Comparison of ENCODE assay signal across 1 cellular context in the genomic region with DNA sequence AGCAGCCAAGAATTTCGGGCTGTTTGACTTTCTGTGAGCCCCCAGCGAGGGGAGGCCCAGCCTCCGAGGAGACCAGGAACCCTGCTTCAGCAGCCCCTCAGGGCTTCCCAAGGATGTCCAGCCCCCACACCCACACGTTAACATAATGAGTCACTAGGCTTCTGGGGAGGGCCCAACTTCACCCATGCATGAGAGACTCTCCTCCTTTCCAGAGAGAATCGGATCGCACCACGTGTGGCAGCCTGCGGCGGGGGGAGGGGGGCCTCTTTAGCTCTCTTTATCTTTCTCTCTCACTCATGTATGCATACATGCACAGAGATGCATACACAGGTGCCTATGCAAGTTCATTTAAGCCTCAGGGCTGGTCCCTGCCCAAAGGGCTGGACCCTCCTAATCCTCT.
TF ChIP-seq lines count a peak whose summit lies in the region.

No MANE protein-coding gene starts in this region.

TF ChIP-seq in K562, 482 proteins besides CTCF, POLR2A, EP300 and RAD21 (continued from another document and continues in another):
- TF ChIP-seq, protein P1, sequence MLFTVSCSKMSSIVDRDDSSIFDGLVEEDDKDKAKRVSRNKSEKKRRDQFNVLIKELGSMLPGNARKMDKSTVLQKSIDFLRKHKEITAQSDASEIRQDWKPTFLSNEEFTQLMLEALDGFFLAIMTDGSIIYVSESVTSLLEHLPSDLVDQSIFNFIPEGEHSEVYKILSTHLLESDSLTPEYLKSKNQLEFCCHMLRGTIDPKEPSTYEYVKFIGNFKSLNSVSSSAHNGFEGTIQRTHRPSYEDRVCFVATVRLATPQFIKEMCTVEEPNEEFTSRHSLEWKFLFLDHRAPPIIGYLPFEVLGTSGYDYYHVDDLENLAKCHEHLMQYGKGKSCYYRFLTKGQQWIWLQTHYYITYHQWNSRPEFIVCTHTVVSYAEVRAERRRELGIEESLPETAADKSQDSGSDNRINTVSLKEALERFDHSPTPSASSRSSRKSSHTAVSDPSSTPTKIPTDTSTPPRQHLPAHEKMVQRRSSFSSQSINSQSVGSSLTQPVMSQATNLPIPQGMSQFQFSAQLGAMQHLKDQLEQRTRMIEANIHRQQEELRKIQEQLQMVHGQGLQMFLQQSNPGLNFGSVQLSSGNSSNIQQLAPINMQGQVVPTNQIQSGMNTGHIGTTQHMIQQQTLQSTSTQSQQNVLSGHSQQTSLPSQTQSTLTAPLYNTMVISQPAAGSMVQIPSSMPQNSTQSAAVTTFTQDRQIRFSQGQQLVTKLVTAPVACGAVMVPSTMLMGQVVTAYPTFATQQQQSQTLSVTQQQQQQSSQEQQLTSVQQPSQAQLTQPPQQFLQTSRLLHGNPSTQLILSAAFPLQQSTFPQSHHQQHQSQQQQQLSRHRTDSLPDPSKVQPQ (CRISPR knock-in tag; IDR thresholded peaks at IDR 0.05; ENCODE audit: borderline replicate concordance): no peak
- TF ChIP-seq YBX1 (IDR thresholded peaks at IDR 0.05) (no peak), ZNF778 (CRISPR knock-in tag; IDR thresholded peaks at IDR 0.05) (no peak), ILF3 (IDR thresholded peaks at IDR 0.05; ENCODE audit: borderline replicate concordance) (no peak), NR2F6 (CRISPR knock-in tag; IDR thresholded peaks at IDR 0.05) (no peak), HCFC1 (IDR thresholded peaks at IDR 0.05; ENCODE audit: low read depth, low read length) (no peak), XRCC5 (IDR thresholded peaks at IDR 0.05; ENCODE audit: low read depth, low read length) (no peak), ZFP36 (IDR thresholded peaks at IDR 0.05; ENCODE audit: low read depth, low read length, partially characterized antibody) (no peak), ZNF436 (CRISPR knock-in tag; IDR thresholded peaks at IDR 0.05) (no peak), ZC3H8 (IDR thresholded peaks at IDR 0.05) (no peak), ZNF668 (CRISPR knock-in tag; IDR thresholded peaks at IDR 0.05) (no peak), ATF2 (CRISPR knock-in tag; IDR thresholded peaks at IDR 0.05) (no peak), TCF3 (CRISPR knock-in tag; IDR thresholded peaks at IDR 0.05) (peak; percentile 45), ZNF217 (CRISPR knock-in tag; IDR thresholded peaks at IDR 0.05) (no peak), ETS1 (conservative IDR thresholded peaks at IDR 0.05; ENCODE audit: control insufficient read depth, low read depth, low read length) (no peak), HDGF (IDR thresholded peaks at IDR 0.05) (no peak), HNRNPK (IDR thresholded peaks at IDR 0.05; ENCODE audit: low read depth, low read length, poor library complexity, severe bottlenecking) (no peak), SREBF2 (CRISPR knock-in tag; IDR thresholded peaks at IDR 0.05) (no peak), NFATC3 (IDR thresholded peaks at IDR 0.05) (no peak), MAFG (tag; conservative IDR thresholded peaks at IDR 0.05) (no peak), ZNF23 (CRISPR knock-in tag; IDR thresholded peaks at IDR 0.05) (no peak), RBM34 (IDR thresholded peaks at IDR 0.05; ENCODE audit: borderline replicate concordance, insufficient read depth, low read length) (no peak), RUNX1 (IDR thresholded peaks at IDR 0.05; ENCODE audit: low read depth) (no peak), PTBP1 (IDR thresholded peaks at IDR 0.05; ENCODE audit: low read depth, low read length) (no peak), RBM25 (IDR thresholded peaks at IDR 0.05; ENCODE audit: low read depth, low read length, severe bottlenecking) (no peak), TEAD1 (CRISPR knock-in tag; IDR thresholded peaks at IDR 0.05) (no peak), MLLT1 (IDR thresholded peaks at IDR 0.05) (no peak), ZNF586 (CRISPR knock-in tag; conservative IDR thresholded peaks at IDR 0.05) (no peak), CHD4 (IDR thresholded peaks at IDR 0.05; ENCODE audit: insufficient read depth, insufficient replicate concordance, low read depth, low read length, poor library complexity, severe bottlenecking) (no peak), ZBTB7A (IDR thresholded peaks at IDR 0.05; ENCODE audit: borderline replicate concordance, control insufficient read depth, low read depth, low read length) (peak; percentile 81; the same call in 1 of the 2 replicates), ARNT (IDR thresholded peaks at IDR 0.05) (no peak), BCL6 (CRISPR knock-in tag; IDR thresholded peaks at IDR 0.05) (no peak), ZNF134 (CRISPR knock-in tag; conservative IDR thresholded peaks at IDR 0.05) (no peak), TAF7 (tag; IDR thresholded peaks at IDR 0.05) (no peak), MTA3 (IDR thresholded peaks at IDR 0.05; ENCODE audit: borderline replicate concordance) (no peak), ZNF695 (CRISPR knock-in tag; IDR thresholded peaks at IDR 0.05) (no peak), FOXJ3 (CRISPR knock-in tag; IDR thresholded peaks at IDR 0.05) (no peak), THAP12 (CRISPR knock-in tag; IDR thresholded peaks at IDR 0.05) (no peak), GATAD2B (IDR thresholded peaks at IDR 0.05; ENCODE audit: borderline replicate concordance) (no peak)
- TF ChIP-seq, protein P2, sequence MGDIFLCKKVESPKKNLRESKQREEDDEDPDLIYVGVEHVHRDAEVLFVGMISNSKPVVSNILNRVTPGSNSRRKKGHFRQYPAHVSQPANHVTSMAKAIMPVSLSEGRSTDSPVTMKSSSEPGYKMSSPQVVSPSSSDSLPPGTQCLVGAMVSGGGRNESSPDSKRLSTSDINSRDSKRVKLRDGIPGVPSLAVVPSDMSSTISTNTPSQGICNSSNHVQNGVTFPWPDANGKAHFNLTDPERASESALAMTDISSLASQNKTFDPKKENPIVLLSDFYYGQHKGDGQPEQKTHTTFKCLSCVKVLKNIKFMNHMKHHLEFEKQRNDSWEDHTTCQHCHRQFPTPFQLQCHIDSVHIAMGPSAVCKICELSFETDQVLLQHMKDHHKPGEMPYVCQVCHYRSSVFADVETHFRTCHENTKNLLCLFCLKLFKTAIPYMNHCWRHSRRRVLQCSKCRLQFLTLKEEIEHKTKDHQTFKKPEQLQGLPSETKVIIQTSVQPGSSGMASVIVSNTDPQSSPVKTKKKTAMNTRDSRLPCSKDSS (IDR thresholded peaks at IDR 0.05; ENCODE audit: low read depth, partially characterized antibody): no peak
- TF ChIP-seq, protein P3, sequence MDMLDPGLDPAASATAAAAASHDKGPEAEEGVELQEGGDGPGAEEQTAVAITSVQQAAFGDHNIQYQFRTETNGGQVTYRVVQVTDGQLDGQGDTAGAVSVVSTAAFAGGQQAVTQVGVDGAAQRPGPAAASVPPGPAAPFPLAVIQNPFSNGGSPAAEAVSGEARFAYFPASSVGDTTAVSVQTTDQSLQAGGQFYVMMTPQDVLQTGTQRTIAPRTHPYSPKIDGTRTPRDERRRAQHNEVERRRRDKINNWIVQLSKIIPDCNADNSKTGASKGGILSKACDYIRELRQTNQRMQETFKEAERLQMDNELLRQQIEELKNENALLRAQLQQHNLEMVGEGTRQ (CRISPR knock-in tag; IDR thresholded peaks at IDR 0.05): peak; percentile 67
- TF ChIP-seq, protein P4, sequence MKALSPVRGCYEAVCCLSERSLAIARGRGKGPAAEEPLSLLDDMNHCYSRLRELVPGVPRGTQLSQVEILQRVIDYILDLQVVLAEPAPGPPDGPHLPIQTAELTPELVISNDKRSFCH (CRISPR knock-in tag; IDR thresholded peaks at IDR 0.05): no peak
- TF ChIP-seq, protein P4 (tag; IDR thresholded peaks at IDR 0.05): no peak
- TF ChIP-seq, protein P5, sequence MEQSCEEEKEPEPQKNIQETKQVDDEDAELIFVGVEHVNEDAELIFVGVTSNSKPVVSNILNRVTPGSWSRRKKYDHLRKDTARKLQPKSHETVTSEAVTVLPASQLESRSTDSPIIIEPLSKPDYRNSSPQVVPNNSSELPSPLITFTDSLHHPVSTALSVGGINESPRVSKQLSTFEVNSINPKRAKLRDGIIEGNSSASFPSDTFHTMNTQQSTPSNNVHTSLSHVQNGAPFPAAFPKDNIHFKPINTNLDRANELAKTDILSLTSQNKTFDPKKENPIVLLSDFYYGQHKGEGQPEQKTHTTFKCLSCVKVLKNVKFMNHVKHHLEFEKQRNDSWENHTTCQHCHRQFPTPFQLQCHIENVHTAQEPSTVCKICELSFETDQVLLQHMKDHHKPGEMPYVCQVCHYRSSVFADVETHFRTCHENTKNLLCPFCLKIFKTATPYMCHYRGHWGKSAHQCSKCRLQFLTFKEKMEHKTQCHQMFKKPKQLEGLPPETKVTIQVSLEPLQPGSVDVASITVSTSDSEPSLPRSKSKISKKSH (CRISPR knock-in tag; IDR thresholded peaks at IDR 0.05): no peak
- TF ChIP-seq, protein P6, sequence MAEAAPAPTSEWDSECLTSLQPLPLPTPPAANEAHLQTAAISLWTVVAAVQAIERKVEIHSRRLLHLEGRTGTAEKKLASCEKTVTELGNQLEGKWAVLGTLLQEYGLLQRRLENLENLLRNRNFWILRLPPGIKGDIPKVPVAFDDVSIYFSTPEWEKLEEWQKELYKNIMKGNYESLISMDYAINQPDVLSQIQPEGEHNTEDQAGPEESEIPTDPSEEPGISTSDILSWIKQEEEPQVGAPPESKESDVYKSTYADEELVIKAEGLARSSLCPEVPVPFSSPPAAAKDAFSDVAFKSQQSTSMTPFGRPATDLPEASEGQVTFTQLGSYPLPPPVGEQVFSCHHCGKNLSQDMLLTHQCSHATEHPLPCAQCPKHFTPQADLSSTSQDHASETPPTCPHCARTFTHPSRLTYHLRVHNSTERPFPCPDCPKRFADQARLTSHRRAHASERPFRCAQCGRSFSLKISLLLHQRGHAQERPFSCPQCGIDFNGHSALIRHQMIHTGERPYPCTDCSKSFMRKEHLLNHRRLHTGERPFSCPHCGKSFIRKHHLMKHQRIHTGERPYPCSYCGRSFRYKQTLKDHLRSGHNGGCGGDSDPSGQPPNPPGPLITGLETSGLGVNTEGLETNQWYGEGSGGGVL (CRISPR knock-in tag; IDR thresholded peaks at IDR 0.05): no peak
- TF ChIP-seq, protein P7, sequence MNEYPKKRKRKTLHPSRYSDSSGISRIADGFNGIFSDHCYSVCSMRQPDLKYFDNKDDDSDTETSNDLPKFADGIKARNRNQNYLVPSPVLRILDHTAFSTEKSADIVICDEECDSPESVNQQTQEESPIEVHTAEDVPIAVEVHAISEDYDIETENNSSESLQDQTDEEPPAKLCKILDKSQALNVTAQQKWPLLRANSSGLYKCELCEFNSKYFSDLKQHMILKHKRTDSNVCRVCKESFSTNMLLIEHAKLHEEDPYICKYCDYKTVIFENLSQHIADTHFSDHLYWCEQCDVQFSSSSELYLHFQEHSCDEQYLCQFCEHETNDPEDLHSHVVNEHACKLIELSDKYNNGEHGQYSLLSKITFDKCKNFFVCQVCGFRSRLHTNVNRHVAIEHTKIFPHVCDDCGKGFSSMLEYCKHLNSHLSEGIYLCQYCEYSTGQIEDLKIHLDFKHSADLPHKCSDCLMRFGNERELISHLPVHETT (CRISPR knock-in tag; conservative IDR thresholded peaks at IDR 0.05 in 1 of 2, IDR thresholded peaks at IDR 0.05 in 1 of 2): no peak
